In the genomic region with DNA sequence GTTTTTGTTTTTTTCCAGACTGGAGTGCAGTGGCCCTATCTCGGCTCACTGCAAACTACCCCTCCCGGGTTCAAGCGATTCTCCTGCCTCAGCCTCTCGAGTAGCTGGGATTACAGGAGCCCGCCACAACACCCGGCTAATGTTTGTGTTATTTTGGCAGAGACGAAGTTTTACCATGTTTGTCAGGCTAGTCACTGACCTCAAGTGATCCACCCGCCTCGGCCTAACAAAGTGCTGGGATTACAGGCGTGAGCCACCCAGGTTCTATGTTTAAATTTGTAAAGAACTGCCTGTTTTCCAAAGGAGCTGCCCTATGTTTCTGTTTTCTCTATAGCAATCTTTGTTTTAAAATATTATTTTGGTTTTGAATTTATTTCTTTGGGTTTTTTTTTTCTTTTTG, we compare ENCODE assay signal across 20 cellular contexts. TPM values are rescaled to one million over a fixed set of nuclear protein-coding genes. Genes with fewer than 3 reads are reported as not detected.
DNase-seq lines count a peak whose midpoint lies in the region; ATAC-seq and TF ChIP-seq lines count a peak whose summit lies in the region.
"Had no signal": no experiment of that assay in that cellular context is flagged by ENCODE, and none has a peak within 500 bp of the region (broad histone marks: within the 10 kb centered on the region; RNA-seq: fewer than 3 reads in every experiment).

No MANE protein-coding gene starts in this region.

- CTCF ChIA-PET in HEK293T (lab: Yijun Ruan, JAX), result no interaction called here

- no peak overlapping the region for H2AFZ ChIP-seq in osteoblast (ENCODE audit: low read length)

- peak; percentile 76 for DNase-seq in HCEC 1CT
- peak; percentile 82 for DNase-seq in amniotic epithelial cell (ENCODE audit: low read depth)
- DNase-seq in fibroblast of peridontal ligament (ENCODE audit: extremely low read depth), result peak; percentile 60
- DNase-seq in osteoblast (ENCODE audit: insufficient read length, low spot score, missing footprints), result no peak
- no peak for DNase-seq in caudate nucleus (lab: John Stamatoyannopoulos, UW)
- no peak for DNase-seq in HEK293T (ENCODE audit: extremely low spot score)
- DNase-seq in Right ventricle myocardium superior, result no peak
- DNase-seq: ACHN; CD4-positive, CD25-positive, alpha-beta regulatory T cell; COR-L47; DMS153; EL; MM.1S; NCI-H1092; NCI-H146; NCI-H2029 treated with DMSO at 0.1 percent for 48 hours; SK-N-SH had no signal

- no peaks in the 10 kb centered on the region for H3K27me3 ChIP-seq in osteoblast (ENCODE audit: insufficient read depth, low read length)

- H3K27ac ChIP-seq in osteoblast (ENCODE audit: low read depth, low read length), result no peak overlapping the region
- no peak overlapping the region for H3K27ac ChIP-seq in caudate nucleus (ENCODE audit: low read depth, low read length)

- H4K20me1 ChIP-seq in osteoblast (ENCODE audit: insufficient read depth, low read length), result no peaks in the 10 kb centered on the region

- no peak for ATAC-seq in SK-N-SH treated with all-trans-retinoic acid at 6 μM for 48 hours
- ATAC-seq in Right ventricle myocardium superior (ENCODE audit: poor library complexity), result no peak
- ATAC-seq: GM23338, HCT116 had no signal

- H3K4me3 ChIP-seq in osteoblast (ENCODE audit: insufficient read depth, low read length), result no peak overlapping the region
- H3K4me3 ChIP-seq: GM23338 had no signal

- peak overlapping the region; percentile 36 for H3K4me2 ChIP-seq in osteoblast (ENCODE audit: insufficient read depth, low read length)
- H3K4me2 ChIP-seq: GM23338, SK-N-SH had no signal

- no peaks in the 10 kb centered on the region for H3K4me1 ChIP-seq in osteoblast (ENCODE audit: insufficient read depth, low read length)

- POLR2A ChIA-PET in HEK293T (lab: Yijun Ruan, JAX), result no interaction called here

- no peaks in the 10 kb centered on the region for H3K9me3 ChIP-seq in osteoblast (ENCODE audit: low read depth, low read length)
- H3K9me3 ChIP-seq: SK-N-SH had no signal

- no peak for TF ChIP-seq CTCF in osteoblast (IDR thresholded peaks at IDR 0.05; ENCODE audit: extremely low read depth, low read depth, low read length)

- intact Hi-C loops in Right ventricle myocardium superior (cut with DNase I), result no loop called here

- H3K36me3 ChIP-seq in osteoblast (ENCODE audit: insufficient read depth, low read length), result no peaks in the 10 kb centered on the region

- no peaks in the 10 kb centered on the region for H3K79me2 ChIP-seq in osteoblast (ENCODE audit: insufficient read depth, low read length)

TF ChIP-seq in HEK293T, 16 proteins besides CTCF, POLR2A, EP300 and RAD21:
- no peak for TF ChIP-seq FOXK2 (IDR thresholded peaks at IDR 0.05)
- no peak for TF ChIP-seq ELF4 (IDR thresholded peaks at IDR 0.05)
- no peak for TF ChIP-seq SP1 (IDR thresholded peaks at IDR 0.05)
- TF ChIP-seq LEF1 (IDR thresholded peaks at IDR 0.05; ENCODE audit: borderline replicate concordance), result no peak
- TF ChIP-seq, protein P1, sequence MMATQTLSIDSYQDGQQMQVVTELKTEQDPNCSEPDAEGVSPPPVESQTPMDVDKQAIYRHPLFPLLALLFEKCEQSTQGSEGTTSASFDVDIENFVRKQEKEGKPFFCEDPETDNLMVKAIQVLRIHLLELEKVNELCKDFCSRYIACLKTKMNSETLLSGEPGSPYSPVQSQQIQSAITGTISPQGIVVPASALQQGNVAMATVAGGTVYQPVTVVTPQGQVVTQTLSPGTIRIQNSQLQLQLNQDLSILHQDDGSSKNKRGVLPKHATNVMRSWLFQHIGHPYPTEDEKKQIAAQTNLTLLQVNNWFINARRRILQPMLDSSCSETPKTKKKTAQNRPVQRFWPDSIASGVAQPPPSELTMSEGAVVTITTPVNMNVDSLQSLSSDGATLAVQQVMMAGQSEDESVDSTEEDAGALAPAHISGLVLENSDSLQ (IDR thresholded peaks at IDR 0.05), result no peak
- no peak for TF ChIP-seq TARDBP (IDR thresholded peaks at IDR 0.05)
- TF ChIP-seq SUZ12 (IDR thresholded peaks at IDR 0.05), result no peak
- TF ChIP-seq HDGF (IDR thresholded peaks at IDR 0.05; ENCODE audit: borderline replicate concordance), result no peak
- TF ChIP-seq NFRKB (IDR thresholded peaks at IDR 0.05), result no peak
- TF ChIP-seq CTBP1 (IDR thresholded peaks at IDR 0.05; ENCODE audit: borderline replicate concordance), result no peak
- no peak for TF ChIP-seq ZNF384 (IDR thresholded peaks at IDR 0.05)
- TF ChIP-seq ARNT (IDR thresholded peaks at IDR 0.05), result no peak
- TF ChIP-seq FOXA1 (IDR thresholded peaks at IDR 0.05), result no peak
- TF ChIP-seq BHLHE40 (IDR thresholded peaks at IDR 0.05; ENCODE audit: borderline replicate concordance), result no peak
- no peak for TF ChIP-seq L3MBTL2 (conservative IDR thresholded peaks at IDR 0.05)
- TF ChIP-seq FOXM1 (IDR thresholded peaks at IDR 0.05; ENCODE audit: borderline replicate concordance), result no peak
TF ChIP-seq in HEK293T: peak in this region for 0.

TF ChIP-seq in SK-N-SH treated with all-trans-retinoic acid at 6 μM for 48 hours, 23 proteins besides CTCF, POLR2A, EP300 and RAD21:
- no peak for TF ChIP-seq ZC3H10 (CRISPR knock-in tag; IDR thresholded peaks at IDR 0.05)
- no peak for TF ChIP-seq TCF4 (CRISPR knock-in tag; IDR thresholded peaks at IDR 0.05; ENCODE audit: borderline replicate concordance)
- TF ChIP-seq, protein P2, sequence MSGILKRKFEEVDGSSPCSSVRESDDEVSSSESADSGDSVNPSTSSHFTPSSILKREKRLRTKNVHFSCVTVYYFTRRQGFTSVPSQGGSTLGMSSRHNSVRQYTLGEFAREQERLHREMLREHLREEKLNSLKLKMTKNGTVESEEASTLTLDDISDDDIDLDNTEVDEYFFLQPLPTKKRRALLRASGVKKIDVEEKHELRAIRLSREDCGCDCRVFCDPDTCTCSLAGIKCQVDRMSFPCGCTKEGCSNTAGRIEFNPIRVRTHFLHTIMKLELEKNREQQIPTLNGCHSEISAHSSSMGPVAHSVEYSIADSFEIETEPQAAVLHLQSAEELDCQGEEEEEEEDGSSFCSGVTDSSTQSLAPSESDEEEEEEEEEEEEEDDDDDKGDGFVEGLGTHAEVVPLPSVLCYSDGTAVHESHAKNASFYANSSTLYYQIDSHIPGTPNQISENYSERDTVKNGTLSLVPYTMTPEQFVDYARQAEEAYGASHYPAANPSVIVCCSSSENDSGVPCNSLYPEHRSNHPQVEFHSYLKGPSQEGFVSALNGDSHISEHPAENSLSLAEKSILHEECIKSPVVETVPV (CRISPR knock-in tag; IDR thresholded peaks at IDR 0.05), result no peak
- no peak for TF ChIP-seq CSDC2 (CRISPR knock-in tag; IDR thresholded peaks at IDR 0.05)
- TF ChIP-seq ZFP3 (CRISPR knock-in tag; IDR thresholded peaks at IDR 0.05), result no peak
- no peak for TF ChIP-seq OSR1 (CRISPR knock-in tag; IDR thresholded peaks at IDR 0.05)
- no peak for TF ChIP-seq ZNF70 (CRISPR knock-in tag; IDR thresholded peaks at IDR 0.05)

RNA-seq across cellular contexts. Expression of a gene that starts 13.8 kb away (rescaled TPM):
- total RNA-seq in osteoblast (7.7 and 9.8 TPM in 2 replicates), Right ventricle myocardium superior (12.9 TPM)

RNA-seq across cellular contexts. Expression of a gene that starts 39.4 kb away (rescaled TPM):
- 15.3 and 15.6 TPM in 2 replicates for total RNA-seq in osteoblast
- total RNA-seq in Right ventricle myocardium superior, result 22.9 TPM

Comparison
In these comparisons a context has a peak if more than half of its experiments do, and no peak if none do; other contexts are left out.
1. DNase-seq: peak in HCEC 1CT (single experiment), amniotic epithelial cell (single experiment) and fibroblast of peridontal ligament (single experiment); none in osteoblast (single experiment), caudate nucleus (0 of 61), HEK293T (single experiment) and Right ventricle myocardium superior (single experiment).